ENCODE assay signal across 23 cellular contexts in genomic region chr15:37931868-37932267, GRCh38. TPM values are rescaled to one million over a fixed set of nuclear protein-coding genes. Genes with fewer than 3 reads are reported as not detected.
DNase-seq lines count a peak whose midpoint lies in the region; ATAC-seq and TF ChIP-seq lines count a peak whose summit lies in the region.
"Had no signal": no experiment of that assay in that cellular context is flagged by ENCODE, and none has a peak within 500 bp of the region (broad histone marks: within the 10 kb centered on the region; RNA-seq: fewer than 3 reads in every experiment).

No MANE protein-coding gene starts in this region.

- no peaks in the 10 kb centered on the region for H3K27me3 Mint-ChIP-seq in stimulated activated memory B cell treated with anti-CD40 and anti-IgM and Interleukin-4, amounts not matched to agents 10 μg/mL and 1 μg/mL and 100 μg/mL, for 72 hours

- in situ Hi-C loops in brain microvascular endothelial cell (cut with HindIII; ENCODE audit: low pct_ligation_motif_present, low sequenced_read_pairs), result no loop called here

- H3K36me3 ChIP-seq in brain microvascular endothelial cell (replicated peaks), result no peaks in the 10 kb centered on the region
- no peaks in the 10 kb centered on the region for H3K36me3 ChIP-seq in Peyer's patch
- H3K36me3 ChIP-seq: spleen, suprapubic skin had no signal

- no peak for ATAC-seq in HG02798 (IDR thresholded peaks at IDR 0.05; ENCODE audit: poor library complexity, unreplicated experiment)
- ATAC-seq in stimulated activated memory B cell treated with anti-CD40 and anti-IgM and Interleukin-4, amounts not matched to agents 10 μg/mL and 1 μg/mL and 100 μg/mL, for 72 hours, result no peak
- ATAC-seq: left ventricle myocardium superior had no signal

- no peak overlapping the region for H3K4me3 ChIP-seq in AG10803 (ENCODE audit: low read length)
- no peak overlapping the region for H3K4me3 ChIP-seq in brain microvascular endothelial cell (ENCODE audit: low read depth, low read length)
- H3K4me3 ChIP-seq in Peyer's patch, result no peak overlapping the region
- H3K4me3 ChIP-seq: SK-N-MC, spleen, suprapubic skin had no signal

- peaks cover 3% of the 10 kb centered on the region for H3K9me3 Mint-ChIP-seq in stimulated activated memory B cell treated with anti-CD40 and anti-IgM and Interleukin-4, amounts not matched to agents 10 μg/mL and 1 μg/mL and 100 μg/mL, for 72 hours
- H3K9me3 Mint-ChIP-seq: activated T-helper 1 cell treated with anti-CD3 and anti-CD28 coated beads, Interleukin-12 subunit alpha, Interleukin-12 subunit beta, Interleukin-2, Interleukin-4 antibody, amounts not matched to agents 30 ng/mL and 10 ng/mL and 1 ng/mL, durations not matched to agents 14 hours and 24 hours and 36 hours had no signal

- DNase-seq in AG10803 (ENCODE audit: low read depth) (peak; percentile 34), LHCN-M2 (ENCODE audit: low read depth) (peak; percentile 71), brain microvascular endothelial cell (peak; percentile 9), kidney glomerular epithelial cell (lab: John Stamatoyannopoulos, UW) (peak; percentile 15), Peyer's patch (no peak), NCI-H146 (lab: John Stamatoyannopoulos, UW) (no peak)
- DNase-seq: COR-L47, glutamatergic neuron, left ventricle myocardium superior, NCI-H1436 treated with DMSO at 0.1 percent for 48 hours, NCI-H774, OCI-M1, spleen had no signal

- no peaks in the 10 kb centered on the region for H3K36me3 Mint-ChIP-seq in stimulated activated memory B cell treated with anti-CD40 and anti-IgM and Interleukin-4, amounts not matched to agents 10 μg/mL and 1 μg/mL and 100 μg/mL, for 72 hours
- H3K36me3 Mint-ChIP-seq: activated naive CD8-positive, alpha-beta T cell had no signal

- no peak overlapping the region for H3K27ac ChIP-seq in brain microvascular endothelial cell
- H3K27ac ChIP-seq in Peyer's patch, result no peak overlapping the region
- H3K27ac ChIP-seq: SK-N-MC, spleen, suprapubic skin had no signal

- no peaks in the 10 kb centered on the region for H3K4me1 ChIP-seq in Peyer's patch
- H3K4me1 ChIP-seq: spleen, suprapubic skin had no signal

- no peak overlapping the region for H3K27ac Mint-ChIP-seq in stimulated activated memory B cell treated with anti-CD40 and anti-IgM and Interleukin-4, amounts not matched to agents 10 μg/mL and 1 μg/mL and 100 μg/mL, for 72 hours
- H3K27ac Mint-ChIP-seq: activated naive CD8-positive, alpha-beta T cell; activated T-helper 1 cell treated with anti-CD3 and anti-CD28 coated beads, Interleukin-12 subunit alpha, Interleukin-12 subunit beta, Interleukin-2, Interleukin-4 antibody, amounts not matched to agents 30 ng/mL and 10 ng/mL and 1 ng/mL, durations not matched to agents 14 hours and 24 hours and 36 hours had no signal

- H3K9me3 ChIP-seq in Peyer's patch, result no peaks in the 10 kb centered on the region
- H3K9me3 ChIP-seq: spleen, suprapubic skin had no signal

- no peak overlapping the region for H3K4me3 Mint-ChIP-seq in stimulated activated memory B cell treated with anti-CD40 and anti-IgM and Interleukin-4, amounts not matched to agents 10 μg/mL and 1 μg/mL and 100 μg/mL, for 72 hours
- H3K4me3 Mint-ChIP-seq: activated naive CD8-positive, alpha-beta T cell; activated T-helper 1 cell treated with anti-CD3 and anti-CD28 coated beads, Interleukin-12 subunit alpha, Interleukin-12 subunit beta, Interleukin-2, Interleukin-4 antibody, amounts not matched to agents 30 ng/mL and 10 ng/mL and 1 ng/mL, durations not matched to agents 14 hours and 24 hours and 36 hours had no signal

- TF ChIP-seq CTCF in AG10803 (conservative IDR thresholded peaks at IDR 0.05; ENCODE audit: low read length) (no peak), brain microvascular endothelial cell (IDR thresholded peaks at IDR 0.05; ENCODE audit: low read depth, low read length, missing control alignments) (no peak), Peyer's patch (IDR thresholded peaks at IDR 0.05) (no peak)

- no peak for TF ChIP-seq POLR2A in Peyer's patch (IDR thresholded peaks at IDR 0.05)

- H3K27me3 ChIP-seq in brain microvascular endothelial cell (replicated peaks) (no peaks in the 10 kb centered on the region), Peyer's patch (no peaks in the 10 kb centered on the region)
- H3K27me3 ChIP-seq: spleen, suprapubic skin had no signal

- H3K4me1 Mint-ChIP-seq in stimulated activated memory B cell treated with anti-CD40 and anti-IgM and Interleukin-4, amounts not matched to agents 10 μg/mL and 1 μg/mL and 100 μg/mL, for 72 hours, result no peaks in the 10 kb centered on the region

RNA-seq across cellular contexts. Expression of gene TMCO5A, which starts 2.6 kb away (rescaled TPM):
- total RNA-seq in LHCN-M2 (2014; rRNA removed) (not detected in 2 replicates), Peyer's patch (not detected)
- polyA plus RNA-seq in LHCN-M2 (2012), result not detected
- total RNA-seq: activated T-helper 1 cell treated with anti-CD3 and anti-CD28 coated beads, Interleukin-12 subunit alpha, Interleukin-12 subunit beta, Interleukin-2, Interleukin-4 antibody, amounts not matched to agents 30 ng/mL and 10 ng/mL and 1 ng/mL, durations not matched to agents 14 hours and 24 hours and 36 hours; cardiac septum; dermis microvascular lymphatic vessel endothelial cell; epithelial cell of proximal tubule; left ventricle myocardium superior; pulmonary artery endothelial cell; spleen; suprapubic skin had no signal
- polyA plus RNA-seq: spleen had no signal

Comparison
In these comparisons a context has a peak if more than half of its experiments do, and no peak if none do; other contexts are left out.
1. DNase-seq: peak in AG10803 (single experiment), LHCN-M2 (single experiment), brain microvascular endothelial cell (single experiment) and kidney glomerular epithelial cell (single experiment); none in Peyer's patch (0 of 3) and NCI-H146 (single experiment).